Comparison of ENCODE assay signal across 21 cellular contexts in the genomic region with DNA sequence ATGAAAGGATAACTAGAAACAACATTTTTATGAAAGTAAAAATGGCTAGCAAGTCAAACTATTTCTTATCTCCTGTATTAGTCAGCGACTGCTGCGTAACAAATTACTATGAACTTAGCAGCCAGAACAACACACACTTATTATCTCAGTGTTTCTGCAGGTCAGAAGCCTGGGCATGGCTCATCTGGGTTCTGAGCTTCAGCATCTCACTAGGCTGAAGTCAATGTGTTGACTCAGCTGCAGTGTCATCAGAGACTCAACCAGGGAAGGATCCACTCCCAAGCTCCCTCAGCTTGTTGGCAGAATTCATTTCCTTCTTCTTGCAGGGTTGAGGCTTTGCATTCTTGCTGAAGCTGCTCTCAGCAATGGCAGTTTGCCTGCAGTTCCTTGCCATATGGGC. TPM values are rescaled to one million over a fixed set of nuclear protein-coding genes. Genes with fewer than 3 reads are reported as not detected.
A peak's percentile ranks its signal among the peaks of the same experiment; 100 is the strongest.
DNase-seq lines count a peak whose midpoint lies in the region; ATAC-seq, FAIRE-seq and TF ChIP-seq lines count a peak whose summit lies in the region.
"Had no signal": no experiment of that assay in that cellular context is flagged by ENCODE, and none has a peak within 500 bp of the region (broad histone marks: within the 10 kb centered on the region; RNA-seq: fewer than 3 reads in every experiment).

No MANE protein-coding gene starts in this region.

- no peaks in the 10 kb centered on the region for H3K9me3 ChIP-seq in HEK293 (ENCODE audit: control insufficient read depth, insufficient read depth, low read depth, low read length)
- H3K9me3 ChIP-seq in smooth muscle cell (replicated peaks; ENCODE audit: low read depth) = no peaks in the 10 kb centered on the region
- H3K9me3 ChIP-seq: prostate gland had no signal

- FAIRE-seq in bronchial epithelial cell (lab: Jason Lieb, UNC) = peak; percentile 75
- FAIRE-seq: TTC549 had no signal

- H3K27ac ChIP-seq in HEK293 (ENCODE audit: extremely low read depth, low read depth, low read length) = no peak overlapping the region
- H3K27ac ChIP-seq in smooth muscle cell (ENCODE audit: low read depth) = no peak overlapping the region
- H3K27ac ChIP-seq: KMS-11, prostate gland, spleen had no signal

- TF ChIP-seq CTCF in HEK293 (tag by site-specific recombination; IDR thresholded peaks at IDR 0.05) (no peak), bronchial epithelial cell (IDR thresholded peaks at IDR 0.05; ENCODE audit: insufficient read depth, low read length, severe bottlenecking) (no peak), smooth muscle cell (IDR thresholded peaks at IDR 0.05; ENCODE audit: borderline replicate concordance, insufficient read depth, poor library complexity, severe bottlenecking) (no peak)

- CTCF ChIA-PET in HEK293 (lab: Yijun Ruan, JAX) = interaction anchor here (0.6 to 0.9 kb wide), 2 partner anchors 72 to 104 kb away, joined by 3 read pairs; no protein-coding TSS in a partner anchor

- WGBS in smooth muscle cell (ENCODE audit: low lambda C conversion rate) = 100% methylated on average over 2 of the region's 2 CpGs

- H3K4me2 ChIP-seq in smooth muscle cell = no peak overlapping the region
- H3K4me2 ChIP-seq: KMS-11 had no signal

- no peak overlapping the region for H2AFZ ChIP-seq in smooth muscle cell (ENCODE audit: low read depth)

- H3K4me1 ChIP-seq in HEK293 (ENCODE audit: control insufficient read depth, insufficient read depth, low read length) = no peaks in the 10 kb centered on the region
- H3K4me1 ChIP-seq in smooth muscle cell (ENCODE audit: low read depth) = no peaks in the 10 kb centered on the region
- H3K4me1 ChIP-seq: prostate gland had no signal

- intact Hi-C loops in left colon (cut with DNase I, micrococcal nuclease) = no loop called here

- ATAC-seq in left colon = no peak
- ATAC-seq: activated T-helper 17 cell treated with anti-CD3 and anti-CD28 coated beads, Interleukin-2, amount 50 U/mL, for 72 hours had no signal

- H3K4me3 ChIP-seq in HEK293 (ENCODE audit: low read depth, low read length) (no peak overlapping the region), bronchial epithelial cell (ENCODE audit: low read depth, low read length) (no peak overlapping the region), smooth muscle cell (no peak overlapping the region)
- H3K4me3 ChIP-seq: prostate gland, spleen had no signal

- POLR2A ChIA-PET in HEK293 (lab: Yijun Ruan, JAX) = no interaction called here

- H3K36me3 ChIP-seq in HEK293 (ENCODE audit: control insufficient read depth in 2 of 2, insufficient read depth in 1 of 2, low read length in 2 of 2) (no peaks in the 10 kb centered on the region), bronchial epithelial cell (ENCODE audit: control insufficient read depth, insufficient read depth, low read length) (no peaks in the 10 kb centered on the region), smooth muscle cell (ENCODE audit: low read depth) (no peaks in the 10 kb centered on the region)
- H3K36me3 ChIP-seq: prostate gland, spleen had no signal

- no peak overlapping the region for H3K9ac ChIP-seq in smooth muscle cell (ENCODE audit: low read depth)
- H3K9ac ChIP-seq: KMS-11 had no signal

- H4K20me1 ChIP-seq in smooth muscle cell (ENCODE audit: low read depth) = no peaks in the 10 kb centered on the region

- DNase-seq in AG08395 (ENCODE audit: low spot score) = peak; percentile 13
- peak; percentile 35 for DNase-seq in bronchial epithelial cell (ENCODE audit: low read depth)
- DNase-seq in kidney tubule cell (ENCODE audit: low spot score) = peak; percentile 47
- no peak for DNase-seq in NCI-H1436 treated with DMSO at 0.1 percent for 48 hours (lab: John Stamatoyannopoulos, UW)
- DNase-seq in left colon = no peak
- no peak for DNase-seq in A172 (ENCODE audit: low spot score)
- no peak for DNase-seq in smooth muscle cell (lab: John Stamatoyannopoulos, UW; ENCODE audit: unreplicated experiment)
- DNase-seq: activated CD4-positive, alpha-beta T cell treated with anti-CD3 and anti-CD28 coated beads, Interleukin-2, amount 10 ng/mL, durations not matched to agents 24 days and 14 days; effector CD8-positive, alpha-beta T cell; hypothalamus; NCI-H2081 treated with DMSO at 0.1 percent for 48 hours; NCI-H524; spleen had no signal

- H3K79me2 ChIP-seq in smooth muscle cell (ENCODE audit: low read depth) = no peaks in the 10 kb centered on the region

- H3F3A ChIP-seq in smooth muscle cell (ENCODE audit: low read depth) = no peaks in the 10 kb centered on the region

- H3K27me3 ChIP-seq in bronchial epithelial cell (ENCODE audit: control insufficient read depth, insufficient read depth, low read length) = peaks cover 1% of the 10 kb centered on the region
- peaks cover 4% of the 10 kb centered on the region for H3K27me3 ChIP-seq in smooth muscle cell (ENCODE audit: low read depth)
- H3K27me3 ChIP-seq: spleen had no signal

TF ChIP-seq in HEK293, 187 proteins besides CTCF, POLR2A, EP300 and RAD21:
- peak; percentile 85; the same call in 1 of the 2 replicates for TF ChIP-seq RBAK (tag by site-specific recombination; IDR thresholded peaks at IDR 0.05)
- TF ChIP-seq TRIM28 (IDR thresholded peaks at IDR 0.05; ENCODE audit: borderline replicate concordance, low read length) = 0 out of 2 replicates have a peak, but pooled peaks have one; percentile 14
- no peak for TF ChIP-seq ZNF112 (tag by site-specific recombination; IDR thresholded peaks at IDR 0.05)
- TF ChIP-seq SETDB1 (IDR thresholded peaks at IDR 0.05; ENCODE audit: insufficient read length, low read length) = peak; percentile 51
- TF ChIP-seq ZNF558 (tag by site-specific recombination; IDR thresholded peaks at IDR 0.05) = no peak
- TF ChIP-seq ZNF10 (tag by site-specific recombination; IDR thresholded peaks at IDR 0.05) = no peak

RNA-seq across cellular contexts. Expression of a gene that starts 33.2 kb away (rescaled TPM):
- total RNA-seq in bronchial epithelial cell = 109 and 220 TPM in 2 replicates
- total RNA-seq in left colon = 100 to 1,000 TPM in 1 of 2 donors, 10 to 100 TPM in 1; 97.3 to 100 TPM
- 78.4 and 99.8 TPM in 2 replicates for total RNA-seq in A172 (2014; rRNA removed; shearing (Covaris generic))
- total RNA-seq in smooth muscle cell = 64.5 and 77.4 TPM in 2 replicates
- 43.9 and 44.7 TPM in 2 replicates for polyA plus RNA-seq in smooth muscle cell

RNA-seq across cellular contexts. Expression of a gene that starts 44.8 kb away (rescaled TPM):
- total RNA-seq in bronchial epithelial cell (not detected in 2 replicates), left colon (not detected), smooth muscle cell (not detected in 2 replicates)
- not detected in 2 replicates for total RNA-seq in A172 (2014; rRNA removed; shearing (Covaris generic))
- not detected in 2 replicates for polyA plus RNA-seq in smooth muscle cell
- total RNA-seq: activated CD4-positive, alpha-beta T cell treated with anti-CD3 and anti-CD28 coated beads, Interleukin-2, amount 10 ng/mL, durations not matched to agents 24 days and 14 days; activated T-helper 17 cell treated with anti-CD3 and anti-CD28 coated beads, Interleukin-2, amount 50 U/mL, for 72 hours; fibroblast of villous mesenchyme; kidney epithelial cell; mesothelial cell of epicardium; spleen had no signal

Comparison
In these comparisons a context has a peak if more than half of its experiments do, and no peak if none do; other contexts are left out.
1. DNase-seq: peak in AG08395 (single experiment), bronchial epithelial cell (single experiment) and kidney tubule cell (single experiment); none in NCI-H1436 treated with DMSO at 0.1 percent for 48 hours (single experiment), left colon (0 of 2), A172 (single experiment) and smooth muscle cell (single experiment).